ENCODE assay signal across 13 cellular contexts in genomic region chr12:122126713-122127597, GRCh38. TPM values are rescaled to one million over a fixed set of nuclear protein-coding genes. Genes with fewer than 3 reads are reported as not detected.
DNase-seq lines count a peak whose midpoint lies in the region; ATAC-seq and FAIRE-seq lines count a peak whose summit lies in the region.
"Had no signal": no experiment of that assay in that cellular context is flagged by ENCODE, and none has a peak within 500 bp of the region (broad histone marks: within the 10 kb centered on the region; RNA-seq: fewer than 3 reads in every experiment).

No MANE protein-coding gene starts in this region.

- no peaks in the 10 kb centered on the region for H3K27me3 ChIP-seq in stomach smooth muscle (ENCODE audit: control insufficient read depth in 1 of 2, insufficient read depth in 2 of 2, low read length in 2 of 2)
- H3K27me3 ChIP-seq: suprapubic skin had no signal

- H3K36me3 ChIP-seq in stomach smooth muscle (ENCODE audit: control insufficient read depth in 2 of 2, insufficient read depth in 2 of 2, low read length in 2 of 2), result peaks cover 37% of the 10 kb centered on the region in 2 donors

- peaks cover 31% of the 10 kb centered on the region for H3K4me1 Mint-ChIP-seq in activated naive CD8-positive, alpha-beta T cell treated with anti-CD3 and anti-CD28 coated beads for 36 hours

- no peak for ATAC-seq in GM19463 (IDR thresholded peaks at IDR 0.05; ENCODE audit: unreplicated experiment)

- H3K27ac Mint-ChIP-seq in activated naive CD8-positive, alpha-beta T cell treated with anti-CD3 and anti-CD28 coated beads for 36 hours, result peak overlapping the region; percentile 81
- H3K27ac Mint-ChIP-seq: HFFc6 had no signal

- no peaks in the 10 kb centered on the region for H3K9me3 ChIP-seq in stomach smooth muscle (ENCODE audit: control insufficient read depth in 2 of 2, low read length in 2 of 2)
- H3K9me3 ChIP-seq: suprapubic skin had no signal

- FAIRE-seq in frontal cortex (lab: Jason Lieb, UNC), result no peak

- peak; percentile 23 for DNase-seq in SIG-M5 treated with dmso at 0.1 percent for 504 hours (lab: John Stamatoyannopoulos, UW; ENCODE audit: unreplicated experiment)
- no peak for DNase-seq in SIG-M5 (lab: John Stamatoyannopoulos, UW)
- DNase-seq in activated naive CD8-positive, alpha-beta T cell treated with anti-CD3 and anti-CD28 coated beads for 36 hours, result no peak
- DNase-seq in kidney tubule cell (ENCODE audit: low spot score), result peak; percentile 52
- DNase-seq in stimulated activated CD4-positive, alpha-beta T cell treated with anti-CD3 and anti-CD28 coated beads, Interleukin-4, amount 100 ng/mL, for 1 hour, result no peak
- DNase-seq in frontal cortex (ENCODE audit: low spot score in 2 of 2), result no peak
- DNase-seq: activated effector memory CD4-positive, alpha-beta T cell treated with Interleukin-2 at 50 U/mL for 16 hours; HFFc6; stimulated activated CD4-positive, alpha-beta T cell treated with anti-CD3 and anti-CD28 coated beads, Interleukin-2, amount 100 ng/mL, for 24 hours had no signal

- no peaks in the 10 kb centered on the region for H3K36me3 Mint-ChIP-seq in activated naive CD8-positive, alpha-beta T cell treated with anti-CD3 and anti-CD28 coated beads for 36 hours

- H3K27me3 Mint-ChIP-seq in activated naive CD8-positive, alpha-beta T cell treated with anti-CD3 and anti-CD28 coated beads for 36 hours, result no peaks in the 10 kb centered on the region

- peak overlapping the region; percentile 31 for H3K27ac ChIP-seq in stomach smooth muscle (ENCODE audit: low read length)
- H3K27ac ChIP-seq: suprapubic skin had no signal

- no peak overlapping the region for H3K4me3 ChIP-seq in stomach smooth muscle (ENCODE audit: low read length in 2 of 2)
- H3K4me3 ChIP-seq: suprapubic skin had no signal

- H3K4me1 ChIP-seq in stomach smooth muscle (ENCODE audit: control insufficient read depth, insufficient read depth, low read length), result peaks cover 36% of the 10 kb centered on the region

- peak overlapping the region in 1 of 2 donors; percentile 47 for H3K9ac ChIP-seq in stomach smooth muscle (ENCODE audit: low read length in 2 of 2)

- no peaks in the 10 kb centered on the region for H3K9me3 Mint-ChIP-seq in activated naive CD8-positive, alpha-beta T cell treated with anti-CD3 and anti-CD28 coated beads for 36 hours
- H3K9me3 Mint-ChIP-seq: HFFc6 had no signal

- H3K4me3 Mint-ChIP-seq in activated naive CD8-positive, alpha-beta T cell treated with anti-CD3 and anti-CD28 coated beads for 36 hours, result no peak overlapping the region
- H3K4me3 Mint-ChIP-seq: HFFc6 had no signal

RNA-seq across cellular contexts. Expression of gene IL31, which starts 47.1 kb away (rescaled TPM):
- not detected for total RNA-seq in activated naive CD8-positive, alpha-beta T cell treated with anti-CD3 and anti-CD28 coated beads for 36 hours
- not detected for total RNA-seq in frontal cortex
- total RNA-seq: dermis microvascular lymphatic vessel endothelial cell, HFFc6, suprapubic skin had no signal

RNA-seq across cellular contexts. Expression of gene MLXIP, which starts 48.4 kb away (rescaled TPM):
- total RNA-seq in activated naive CD8-positive, alpha-beta T cell treated with anti-CD3 and anti-CD28 coated beads for 36 hours, result 10 to 100 TPM; 29.0 to 30.1 TPM
- 6.9 TPM for total RNA-seq in frontal cortex

RNA-seq across cellular contexts. Expression of gene LRRC43, which starts 56.0 kb away (rescaled TPM):
- under 1 TPM in 1 of 2 experiments, not detected in 1; 0.23 TPM for total RNA-seq in activated naive CD8-positive, alpha-beta T cell treated with anti-CD3 and anti-CD28 coated beads for 36 hours
- total RNA-seq in frontal cortex, result 2.0 TPM
- total RNA-seq: HFFc6 had no signal

Comparison
In these comparisons a context has a peak if more than half of its experiments do, and no peak if none do; other contexts are left out.
1. DNase-seq: peak in SIG-M5 treated with dmso at 0.1 percent for 504 hours (single experiment) and kidney tubule cell (single experiment); none in SIG-M5 (single experiment), activated naive CD8-positive, alpha-beta T cell treated with anti-CD3 and anti-CD28 coated beads for 36 hours (single experiment), stimulated activated CD4-positive, alpha-beta T cell treated with anti-CD3 and anti-CD28 coated beads, Interleukin-4, amount 100 ng/mL, for 1 hour (single experiment) and frontal cortex (0 of 2).